ENCODE assay signal across 8 cellular contexts in the genomic region with DNA sequence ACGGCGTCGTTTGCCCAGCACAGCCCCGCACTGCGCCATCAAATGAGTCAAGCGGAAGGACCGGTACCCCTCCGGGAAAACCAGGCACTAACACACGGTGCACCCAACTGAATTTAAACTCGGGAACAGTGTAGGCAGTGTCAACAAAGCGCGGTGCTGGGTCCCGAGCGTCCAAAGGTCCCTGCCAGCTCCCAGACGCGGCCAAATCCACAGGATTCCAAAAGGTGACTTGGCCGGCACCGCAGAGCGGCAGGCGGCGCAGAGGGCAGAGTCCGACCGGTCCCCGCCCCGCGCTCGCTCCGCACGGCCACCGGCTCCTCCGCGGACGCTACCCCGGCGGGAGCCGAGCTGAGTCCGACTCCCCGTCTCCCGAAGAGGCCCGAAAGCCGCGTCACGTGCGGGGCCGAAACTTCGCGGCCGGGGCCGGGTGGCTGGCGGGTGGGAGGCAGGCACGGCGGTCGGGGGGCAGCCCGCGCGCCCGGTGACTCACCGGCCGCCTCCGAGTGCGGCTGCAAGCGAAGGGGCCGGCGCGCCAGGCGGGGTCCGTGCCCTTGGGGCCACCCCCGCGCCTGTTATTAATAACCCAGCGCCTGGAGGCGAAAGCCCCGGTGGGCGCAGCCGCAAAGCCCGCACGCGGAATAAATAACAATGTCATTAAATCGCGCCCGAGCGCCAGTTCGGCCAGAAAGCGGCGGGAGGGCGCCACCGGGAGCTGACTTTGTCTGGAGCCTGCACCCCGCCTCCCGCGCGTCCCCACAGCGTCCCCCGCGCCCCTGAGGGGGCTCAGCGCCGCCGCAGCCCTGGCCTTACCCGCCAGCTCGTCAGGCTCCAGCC. TPM values are rescaled to one million over a fixed set of nuclear protein-coding genes. Genes with fewer than 3 reads are reported as not detected.
DNase-seq lines count a peak whose midpoint lies in the region; ATAC-seq and TF ChIP-seq lines count a peak whose summit lies in the region.

No MANE protein-coding gene starts in this region.

- peak; percentile 34 for DNase-seq in NCI-H2227 treated with DMSO at 0.1 percent for 48 hours (lab: John Stamatoyannopoulos, UW)
- DNase-seq in activated T-cell treated with anti-CD3 and anti-CD28 coated beads, Interleukin-2, amount 50 U/mL, for 48 hours = peak; percentile 51 to 54
- DNase-seq in foreskin melanocyte = peak; percentile 41
- peak; percentile 43 to 92 for DNase-seq in upper lobe of left lung

- peak overlapping the region; percentile 86 to 96 (median 88) for H3K27ac Mint-ChIP-seq in nephron

- ATAC-seq in HG03025 (IDR thresholded peaks at IDR 0.05; ENCODE audit: low FRiP score, unreplicated experiment) (peak; percentile 48), upper lobe of left lung (ENCODE audit: low FRiP score in 2 of 2) (peak; percentile 73 to 91)

- peak overlapping the region; percentile 86 to 99 (median 94) for H3K4me3 ChIP-seq in BLaER1 treated with 17β-estradiol and CSF1 and Interleukin-3, amounts not matched to agents 10 nM and 100 nM
- peak overlapping the region; percentile 59 to 99 (median 88) for H3K4me3 ChIP-seq in upper lobe of left lung

- peaks cover 6 to 19% (median 17%) of the 10 kb centered on the region in 10 experiments; a peak in 19 of 20 replicates for H3K4me1 ChIP-seq in BLaER1 treated with 17β-estradiol and CSF1 and Interleukin-3, amounts not matched to agents 10 nM and 100 nM
- peaks cover 6 to 19% (median 8%) of the 10 kb centered on the region in 4 donors for H3K4me1 ChIP-seq in upper lobe of left lung

- H3K9me3 Mint-ChIP-seq in nephron = no peaks in the 10 kb centered on the region

- H3K4me1 Mint-ChIP-seq in nephron = peaks cover 49% of the 10 kb centered on the region

- H3K27me3 ChIP-seq in BLaER1 treated with 17β-estradiol and CSF1 and Interleukin-3, amounts not matched to agents 10 nM and 100 nM = peaks cover 0 to 12% (median 0%) of the 10 kb centered on the region in 11 experiments; a peak in 2 of 22 replicates
- H3K27me3 ChIP-seq in upper lobe of left lung = peaks cover 0 to 7% (median 0%) of the 10 kb centered on the region in 4 donors

- H3K9me3 ChIP-seq in BLaER1 treated with 17β-estradiol and CSF1 and Interleukin-3, amounts not matched to agents 10 nM and 100 nM (replicated peaks in 1 of 11) = no peaks in the 10 kb centered on the region
- H3K9me3 ChIP-seq in upper lobe of left lung = no peaks in the 10 kb centered on the region

- peak; percentile 54 for TF ChIP-seq POLR2A in GM18526 (IDR thresholded peaks at IDR 0.05; ENCODE audit: extremely low read depth, insufficient read length)
- TF ChIP-seq POLR2A in upper lobe of left lung (IDR thresholded peaks at IDR 0.05) = no peak

- no peak for TF ChIP-seq EP300 in upper lobe of left lung (IDR thresholded peaks at IDR 0.05)

- TF ChIP-seq CTCF in nephron (IDR thresholded peaks at IDR 0.05; ENCODE audit: unreplicated experiment in 3 of 3) (no peak), upper lobe of left lung (IDR thresholded peaks at IDR 0.05) (no peak)

- peak overlapping the region; percentile 76 to 93 (median 89) for H3K27ac ChIP-seq in BLaER1 treated with 17β-estradiol and CSF1 and Interleukin-3, amounts not matched to agents 10 nM and 100 nM
- H3K27ac ChIP-seq in upper lobe of left lung = peak overlapping the region; percentile 86 to 93 (median 90)

- no peaks in the 10 kb centered on the region for H4K20me1 ChIP-seq in BLaER1 treated with 17β-estradiol and CSF1 and Interleukin-3, amounts not matched to agents 10 nM and 100 nM

- peak overlapping the region; percentile 85 to 95 (median 92) for H3K9ac ChIP-seq in BLaER1 treated with 17β-estradiol and CSF1 and Interleukin-3, amounts not matched to agents 10 nM and 100 nM

- H3K4me2 ChIP-seq in BLaER1 treated with 17β-estradiol and CSF1 and Interleukin-3, amounts not matched to agents 10 nM and 100 nM = peak overlapping the region; percentile 60 to 95 (median 87)

- WGBS in upper lobe of left lung, 2 donors = 0 to 1% methylated on average over 23 to 27 of the region's 98 CpGs

- H3K36me3 ChIP-seq in BLaER1 treated with 17β-estradiol and CSF1 and Interleukin-3, amounts not matched to agents 10 nM and 100 nM = no peaks in the 10 kb centered on the region
- no peaks in the 10 kb centered on the region for H3K36me3 ChIP-seq in upper lobe of left lung

- H3K4me3 Mint-ChIP-seq in nephron = peak overlapping the region; percentile 95 to 97 (median 95)

- no peaks in the 10 kb centered on the region for H3K36me3 Mint-ChIP-seq in nephron (ENCODE audit: low read depth)

- no peaks in the 10 kb centered on the region for H3K27me3 Mint-ChIP-seq in nephron (ENCODE audit: low read depth)

RNA-seq across cellular contexts. Expression of a gene that starts 0.8 kb away (rescaled TPM):
- 10 to 100 TPM in 1 of 6 donors, 1 to 10 TPM in 5; 4.1 to 12.6 (median 5.8) TPM for total RNA-seq in upper lobe of left lung

Comparison
In these comparisons a context has a peak if more than half of its experiments do, and no peak if none do; other contexts are left out.
1. Peak in every context shown above with its lines: DNase-seq, ATAC-seq, H3K4me3 ChIP-seq and H3K27ac ChIP-seq.